28 cellular contexts compared by ENCODE assay signal in the genomic region with DNA sequence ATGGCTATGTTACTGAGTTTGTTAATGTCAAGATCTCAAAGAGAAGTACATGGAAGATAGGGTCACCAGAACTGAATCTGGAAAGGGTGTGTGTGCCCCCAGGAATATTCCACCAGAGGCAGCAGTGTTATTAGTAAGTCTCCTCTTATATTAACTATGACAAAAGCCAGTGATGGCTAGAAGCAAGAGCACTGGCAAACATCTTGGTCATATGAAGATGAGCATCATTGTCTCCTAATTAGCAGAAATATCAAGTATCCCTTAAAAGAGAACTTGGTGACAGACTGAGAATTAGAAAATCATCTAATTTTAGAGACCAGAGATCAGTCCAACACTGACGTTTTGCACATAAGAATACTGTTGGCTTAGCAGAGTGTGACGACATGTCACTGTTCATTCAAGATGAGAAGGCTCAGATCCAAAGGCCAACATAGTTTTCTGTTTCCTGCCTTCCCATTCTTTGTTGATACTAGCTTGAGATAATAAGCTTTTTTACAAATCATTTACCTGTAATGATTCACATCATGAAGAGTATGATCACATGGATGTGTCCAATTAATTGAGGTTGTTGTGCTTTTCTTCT. TPM values are rescaled to one million over a fixed set of nuclear protein-coding genes. Genes with fewer than 3 reads are reported as not detected.
A peak's percentile ranks its signal among the peaks of the same experiment; 100 is the strongest.
DNase-seq lines count a peak whose midpoint lies in the region; ATAC-seq and TF ChIP-seq lines count a peak whose summit lies in the region.
"Had no signal": no experiment of that assay in that cellular context is flagged by ENCODE, and none has a peak within 500 bp of the region (broad histone marks: within the 10 kb centered on the region; RNA-seq: fewer than 3 reads in every experiment).

No MANE protein-coding gene starts in this region.

- H3K36me3 Mint-ChIP-seq in natural killer cell = no peaks in the 10 kb centered on the region
- peaks cover 7% of the 10 kb centered on the region for H3K36me3 Mint-ChIP-seq in natural killer cell treated with Interleukin-12 subunit alpha and Interleukin-12 subunit beta and Interleukin-15 and Interleukin-18, amount 100 ng/mL, for 72 hours
- peaks cover 23% of the 10 kb centered on the region for H3K36me3 Mint-ChIP-seq in activated CD4-positive, alpha-beta T cell treated with anti-CD3 and anti-CD28 coated beads, Interleukin-2, amount 10 ng/mL, durations not matched to agents 24 days and 14 days (ENCODE audit: low read depth)

- TF ChIP-seq CTCF in natural killer cell (IDR thresholded peaks at IDR 0.05) (no peak), liver (IDR thresholded peaks at IDR 0.05; ENCODE audit: low read depth, low read length, missing input control) (no peak), adrenal gland (IDR thresholded peaks at IDR 0.05) (no peak)

- H3K27ac Mint-ChIP-seq in natural killer cell = peak overlapping the region; percentile 44 to 79
- no peak overlapping the region for H3K27ac Mint-ChIP-seq in natural killer cell treated with Interleukin-12 subunit alpha and Interleukin-12 subunit beta and Interleukin-15 and Interleukin-18, amount 100 ng/mL, for 72 hours
- no peak overlapping the region for H3K27ac Mint-ChIP-seq in activated CD4-positive, alpha-beta T cell treated with anti-CD3 and anti-CD28 coated beads, Interleukin-2, amount 10 ng/mL, durations not matched to agents 24 days and 14 days
- H3K27ac Mint-ChIP-seq: activated T-cell treated with anti-CD3 and anti-CD28 coated beads, Interleukin-2, amount 50 U/mL, for 24 hours; CD8-positive, alpha-beta T cell had no signal

- intact Hi-C loops in natural killer cell (cut with micrococcal nuclease) (loop anchor here (2.0 kb wide), 1 partner anchor 59 kb away; no protein-coding TSS in a partner anchor), left cardiac atrium (cut with DNase I) (no loop called here), adrenal gland (cut with DNase I) (no loop called here), aorta (cut with DNase I) (loop anchor here in 1 of 2 donors (2.0 kb wide), 1 partner anchor 19 kb away; no protein-coding TSS in a partner anchor)
- intact Hi-C loops in activated CD4-positive, alpha-beta T cell treated with anti-CD3 and anti-CD28 coated beads, Interleukin-2, amount 10 ng/mL, durations not matched to agents 24 days and 14 days (cut with micrococcal nuclease) = no loop called here

- H3K9ac ChIP-seq in liver (ENCODE audit: low read depth in 1 of 2, low read length in 2 of 2) = no peak overlapping the region

- no peak overlapping the region for H3K4me3 Mint-ChIP-seq in natural killer cell
- no peak overlapping the region for H3K4me3 Mint-ChIP-seq in natural killer cell treated with Interleukin-12 subunit alpha and Interleukin-12 subunit beta and Interleukin-15 and Interleukin-18, amount 100 ng/mL, for 72 hours
- no peak overlapping the region for H3K4me3 Mint-ChIP-seq in activated CD4-positive, alpha-beta T cell treated with anti-CD3 and anti-CD28 coated beads, Interleukin-2, amount 10 ng/mL, durations not matched to agents 24 days and 14 days
- H3K4me3 Mint-ChIP-seq: activated T-cell treated with anti-CD3 and anti-CD28 coated beads, Interleukin-2, amount 50 U/mL, for 24 hours; CD8-positive, alpha-beta T cell; neural crest cell had no signal

- H3K4me3 ChIP-seq in liver (ENCODE audit: low read depth in 1 of 3, low read length in 3 of 3) = no peak overlapping the region
- no peak overlapping the region for H3K4me3 ChIP-seq in adrenal gland
- no peak overlapping the region for H3K4me3 ChIP-seq in aorta (ENCODE audit: low read length in 2 of 2)
- H3K4me3 ChIP-seq: lower lobe of right lung, MG63, skin epidermis, upper lobe of right lung had no signal

- no peak for TF ChIP-seq POLR2A in adrenal gland (IDR thresholded peaks at IDR 0.05)

- DNase-seq in natural killer cell = no peak
- no peak for DNase-seq in natural killer cell treated with Interleukin-12 subunit alpha and Interleukin-12 subunit beta and Interleukin-15 and Interleukin-18, amount 100 ng/mL, for 72 hours (ENCODE audit: low spot score)
- DNase-seq in left cardiac atrium = no peak
- DNase-seq in nucleus accumbens (lab: John Stamatoyannopoulos, UW) = no peak
- no peak for DNase-seq in adrenal gland
- DNase-seq in aorta = no peak
- no peak for DNase-seq in activated CD4-positive, alpha-beta T cell treated with anti-CD3 and anti-CD28 coated beads, Interleukin-2, amount 10 ng/mL, durations not matched to agents 24 days and 14 days
- DNase-seq: activated CD8-positive, alpha-beta memory T cell treated with anti-CD3 and anti-CD28 coated beads for 24 hours; activated naive CD4-positive, alpha-beta T cell; activated T-cell treated with anti-CD3 and anti-CD28 coated beads, Interleukin-2, amount 50 U/mL, for 24 hours; AML-193; amniotic stem cell; CD8-positive, alpha-beta T cell; dermis blood vessel endothelial cell; GOT3; lower lobe of right lung; MG63; NCI-H2081; NCI-H446; OCI-M1; posterior cingulate gyrus; SHP77 treated with DMSO at 0.1 percent for 48 hours; stimulated activated CD4-positive, alpha-beta T cell treated with anti-CD3 and anti-CD28 coated beads, Interleukin-2, amount 100 ng/mL, for 24 hours; T-helper 1 cell; upper lobe of right lung had no signal

- WGBS in liver = 12% methylated on average over 2 of the region's 2 CpGs
- 15 to 30% (median 23%) methylated on average over 2 of the region's 2 CpGs for WGBS in adrenal gland, 4 donors
- 3 to 4% methylated on average over 2 of the region's 2 CpGs for WGBS in aorta, 2 donors

- H3K27me3 Mint-ChIP-seq in natural killer cell (ENCODE audit: low read depth in 2 of 2) = no peaks in the 10 kb centered on the region
- H3K27me3 Mint-ChIP-seq in natural killer cell treated with Interleukin-12 subunit alpha and Interleukin-12 subunit beta and Interleukin-15 and Interleukin-18, amount 100 ng/mL, for 72 hours = no peaks in the 10 kb centered on the region
- H3K27me3 Mint-ChIP-seq in activated CD4-positive, alpha-beta T cell treated with anti-CD3 and anti-CD28 coated beads, Interleukin-2, amount 10 ng/mL, durations not matched to agents 24 days and 14 days = no peaks in the 10 kb centered on the region
- H3K27me3 Mint-ChIP-seq: activated T-cell treated with anti-CD3 and anti-CD28 coated beads, Interleukin-2, amount 50 U/mL, for 24 hours had no signal

- H3K4me1 ChIP-seq in liver (ENCODE audit: control insufficient read depth in 4 of 4, insufficient read depth in 4 of 4, low read length in 3 of 4) (peaks cover 4 to 27% (median 17%) of the 10 kb centered on the region in 4 donors), adrenal gland (replicated peaks in 1 of 2) (peaks cover 3 to 43% of the 10 kb centered on the region in 2 donors), aorta (ENCODE audit: control insufficient read depth in 1 of 2, insufficient read depth in 2 of 2, low read length in 2 of 2) (peaks cover 5 to 17% of the 10 kb centered on the region in 2 donors)

- H3K27me3 ChIP-seq in liver (ENCODE audit: control insufficient read depth in 4 of 4, insufficient read depth in 4 of 4, low read length in 3 of 4) (no peaks in the 10 kb centered on the region), adrenal gland (no peaks in the 10 kb centered on the region), aorta (ENCODE audit: control insufficient read depth in 1 of 2, insufficient read depth in 2 of 2, low read length in 1 of 2) (no peaks in the 10 kb centered on the region)
- H3K27me3 ChIP-seq: MG63, upper lobe of right lung had no signal

- H3K27ac ChIP-seq in liver (ENCODE audit: low read depth in 1 of 2, low read length in 2 of 2) (peak overlapping the region; percentile 84 to 86), adrenal gland (no peak overlapping the region), aorta (ENCODE audit: low read depth in 1 of 2, low read length in 2 of 2) (no peak overlapping the region)
- H3K27ac ChIP-seq: lower lobe of right lung, skin epidermis, upper lobe of right lung had no signal

- peaks cover 70 to 75% of the 10 kb centered on the region in 2 donors for H3K4me1 Mint-ChIP-seq in natural killer cell
- H3K4me1 Mint-ChIP-seq in natural killer cell treated with Interleukin-12 subunit alpha and Interleukin-12 subunit beta and Interleukin-15 and Interleukin-18, amount 100 ng/mL, for 72 hours (ENCODE audit: low read depth in 2 of 2) = peaks cover 44 to 53% of the 10 kb centered on the region in 2 donors
- H3K4me1 Mint-ChIP-seq in activated CD4-positive, alpha-beta T cell treated with anti-CD3 and anti-CD28 coated beads, Interleukin-2, amount 10 ng/mL, durations not matched to agents 24 days and 14 days = peaks cover 5% of the 10 kb centered on the region
- H3K4me1 Mint-ChIP-seq: neural crest cell had no signal

- TF ChIP-seq RAD21 in liver (IDR thresholded peaks at IDR 0.05) = no peak

- H3K9me3 ChIP-seq in liver (ENCODE audit: control insufficient read depth in 4 of 4, low read length in 3 of 4) (no peaks in the 10 kb centered on the region), adrenal gland (replicated peaks in 1 of 3) (no peaks in the 10 kb centered on the region), aorta (ENCODE audit: control insufficient read depth, low read length) (no peaks in the 10 kb centered on the region)
- H3K9me3 ChIP-seq: lower lobe of right lung, MG63, upper lobe of right lung had no signal

- H3K9me3 Mint-ChIP-seq in natural killer cell = no peaks in the 10 kb centered on the region
- H3K9me3 Mint-ChIP-seq in natural killer cell treated with Interleukin-12 subunit alpha and Interleukin-12 subunit beta and Interleukin-15 and Interleukin-18, amount 100 ng/mL, for 72 hours = no peaks in the 10 kb centered on the region
- H3K9me3 Mint-ChIP-seq in activated CD4-positive, alpha-beta T cell treated with anti-CD3 and anti-CD28 coated beads, Interleukin-2, amount 10 ng/mL, durations not matched to agents 24 days and 14 days = no peaks in the 10 kb centered on the region
- H3K9me3 Mint-ChIP-seq: activated T-cell treated with anti-CD3 and anti-CD28 coated beads, Interleukin-2, amount 50 U/mL, for 24 hours; CD8-positive, alpha-beta T cell had no signal

- ATAC-seq in natural killer cell (peak in 1 of 3 donors; percentile 18), left cardiac atrium (peak; percentile 52 to 75), aorta (ENCODE audit: low FRiP score) (no peak)
- ATAC-seq in natural killer cell treated with Interleukin-12 subunit alpha and Interleukin-12 subunit beta and Interleukin-15 and Interleukin-18, amount 100 ng/mL, for 72 hours = no peak
- ATAC-seq: CD8-positive, alpha-beta T cell; upper lobe of right lung had no signal

- H3K36me3 ChIP-seq in liver (ENCODE audit: control insufficient read depth in 4 of 4, insufficient read depth in 3 of 4, low read depth in 1 of 4, low read length in 3 of 4) (no peaks in the 10 kb centered on the region), adrenal gland (replicated peaks in 1 of 2) (no peaks in the 10 kb centered on the region), aorta (ENCODE audit: control insufficient read depth in 1 of 2, insufficient read depth in 2 of 2, low read length in 1 of 2) (no peaks in the 10 kb centered on the region)
- H3K36me3 ChIP-seq: lower lobe of right lung, MG63, upper lobe of right lung had no signal

RNA-seq across cellular contexts. Expression of a gene that starts 44.3 kb away (rescaled TPM):
- 100 to 1,000 TPM; 159 to 283 (median 207) TPM for total RNA-seq in natural killer cell
- 10 to 100 TPM; 32.8 to 44.4 TPM for total RNA-seq in natural killer cell treated with Interleukin-12 subunit alpha and Interleukin-12 subunit beta and Interleukin-15 and Interleukin-18, amount 100 ng/mL, for 72 hours
- 10 to 100 TPM; 67.1 to 83.4 TPM for total RNA-seq in left cardiac atrium
- total RNA-seq in liver = 10 to 100 TPM; 11.9 to 12.8 TPM
- polyA plus RNA-seq in liver = 10 to 100 TPM in 1 of 2 donors, 1 to 10 TPM in 1; 7.9 to 10.2 TPM
- total RNA-seq in adrenal gland = 100 to 1,000 TPM in 3 of 8 donors, 10 to 100 TPM in 5; 42.7 to 144 (median 89.1) TPM
- 10 to 100 TPM; 30.2 to 89.3 (median 39.4) TPM for polyA plus RNA-seq in adrenal gland
- total RNA-seq in aorta = 10 to 100 TPM; 52.7 to 71.9 TPM
- 10 to 100 TPM; 22.5 to 36.5 TPM for polyA plus RNA-seq in aorta
- 46.8 and 52.5 TPM in 2 replicates for total RNA-seq in activated CD4-positive, alpha-beta T cell treated with anti-CD3 and anti-CD28 coated beads, Interleukin-2, amount 10 ng/mL, durations not matched to agents 24 days and 14 days

Comparison
In these comparisons a context has a peak if more than half of its experiments do, and no peak if none do; other contexts are left out.
1. H3K27ac Mint-ChIP-seq: peak in natural killer cell (2 of 2); none in natural killer cell treated with Interleukin-12 subunit alpha and Interleukin-12 subunit beta and Interleukin-15 and Interleukin-18, amount 100 ng/mL, for 72 hours (0 of 2) and activated CD4-positive, alpha-beta T cell treated with anti-CD3 and anti-CD28 coated beads, Interleukin-2, amount 10 ng/mL, durations not matched to agents 24 days and 14 days (single experiment).
2. ATAC-seq: peak in left cardiac atrium (2 of 2); none in natural killer cell treated with Interleukin-12 subunit alpha and Interleukin-12 subunit beta and Interleukin-15 and Interleukin-18, amount 100 ng/mL, for 72 hours (0 of 2) and aorta (single experiment).
3. H3K27ac ChIP-seq: peak in liver (2 of 2); none in adrenal gland (0 of 5) and aorta (0 of 2).